29 cellular contexts compared by ENCODE assay signal in the genomic region with DNA sequence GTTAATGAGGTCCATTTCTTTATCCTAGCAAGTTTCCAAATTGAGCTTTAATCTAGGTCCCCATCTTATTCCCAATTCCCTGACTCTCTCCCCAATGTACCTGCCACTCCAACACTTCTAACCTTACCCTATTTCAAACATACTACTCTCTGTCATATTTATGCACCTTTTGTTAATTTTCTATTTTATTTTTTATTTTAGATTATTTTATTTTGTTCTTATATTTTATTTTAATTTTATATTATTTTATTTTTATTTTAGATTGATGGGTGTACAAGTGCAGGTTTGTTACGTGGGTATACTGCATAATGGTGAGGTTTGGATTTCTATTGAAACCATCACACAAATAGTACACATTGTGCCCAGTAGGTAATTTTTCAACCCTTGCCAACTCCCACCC.
"Had no signal": no experiment of that assay in that cellular context is flagged by ENCODE, and none has a peak within 500 bp of the region (broad histone marks: within the 10 kb centered on the region; RNA-seq: fewer than 3 reads in every experiment).

No MANE protein-coding gene starts in this region.

- FAIRE-seq: colon, endometrium, endothelial cell of umbilical vein, frontal cortex had no signal

- H3K36me3 ChIP-seq: colonic mucosa, esophagus muscularis mucosa, esophagus squamous epithelium, gastrocnemius medialis, gastroesophageal sphincter, heart left ventricle, heart right ventricle had no signal

- H3K27ac ChIP-seq: colonic mucosa, coronary artery, dorsolateral prefrontal cortex, epithelial cell of prostate, esophagus muscularis mucosa, esophagus squamous epithelium, foreskin keratinocyte, gastrocnemius medialis, gastroesophageal sphincter, heart left ventricle, heart right ventricle had no signal

- ATAC-seq: effector memory CD8-positive, alpha-beta T cell; esophagus mucosa; foreskin keratinocyte; gastrocnemius medialis; gastroesophageal sphincter; heart left ventricle; heart right ventricle had no signal

- H3K9me3 Mint-ChIP-seq: endodermal cell had no signal

- H3K9me3 ChIP-seq: colonic mucosa, esophagus muscularis mucosa, esophagus squamous epithelium, gastrocnemius medialis, gastroesophageal sphincter, heart left ventricle, heart right ventricle had no signal

- H3K27me3 ChIP-seq: colonic mucosa, dorsolateral prefrontal cortex, esophagus muscularis mucosa, esophagus squamous epithelium, foreskin keratinocyte, gastrocnemius medialis, gastroesophageal sphincter, heart left ventricle, heart right ventricle had no signal

- H3K27me3 Mint-ChIP-seq: dendritic cell treated with granulocyte-macrophage colony-stimulating factor and Interleukin-4, amounts not matched to agents 40 ng/mL and 50 ng/mL, for 4 days; effector memory CD8-positive, alpha-beta T cell had no signal

- H3K4me1 Mint-ChIP-seq: endodermal cell had no signal

- DNase-seq: colonic mucosa; cortex of kidney; dermis blood vessel endothelial cell; dorsolateral prefrontal cortex; effector CD4-positive, alpha-beta T cell; effector CD8-positive, alpha-beta T cell; effector memory CD4-positive, alpha-beta T cell; effector memory CD8-positive, alpha-beta T cell; endodermal cell; erythroblast; esophagus squamous epithelium; foreskin fibroblast; foreskin keratinocyte; foreskin melanocyte; gastrocnemius medialis; glutamatergic neuron; head of caudate nucleus; heart left ventricle; heart right ventricle had no signal

- H3K4me3 ChIP-seq: colonic mucosa, coronary artery, dorsolateral prefrontal cortex, esophagus muscularis mucosa, esophagus squamous epithelium, gastrocnemius medialis, gastroesophageal sphincter, heart left ventricle, heart right ventricle had no signal

- H3K4me3 Mint-ChIP-seq: dendritic cell treated with granulocyte-macrophage colony-stimulating factor and Interleukin-4, amounts not matched to agents 40 ng/mL and 50 ng/mL, for 4 days; effector memory CD8-positive, alpha-beta T cell; endodermal cell had no signal

- H3K27ac Mint-ChIP-seq: dendritic cell treated with granulocyte-macrophage colony-stimulating factor and Interleukin-4, amounts not matched to agents 40 ng/mL and 50 ng/mL, for 4 days; effector memory CD8-positive, alpha-beta T cell; endodermal cell had no signal

- H3K4me1 ChIP-seq: colonic mucosa, esophagus muscularis mucosa, esophagus squamous epithelium, foreskin keratinocyte, gastrocnemius medialis, gastroesophageal sphincter, heart left ventricle, heart right ventricle had no signal
